ENCODE assay signal across 25 cellular contexts in genomic region chr2:24875901-24876300, GRCh38.
"Had no signal": no experiment of that assay in that cellular context is flagged by ENCODE, and none has a peak within 500 bp of the region (broad histone marks: within the 10 kb centered on the region; RNA-seq: fewer than 3 reads in every experiment).

No MANE protein-coding gene starts in this region.

- H3K9me3 Mint-ChIP-seq: naive thymus-derived CD4-positive, alpha-beta T cell; natural killer cell treated with Interleukin-12 subunit alpha and Interleukin-12 subunit beta and Interleukin-15 and Interleukin-18, amount 100 ng/mL, for 72 hours; stimulated activated naive B cell treated with anti-CD40 and anti-IgM and Interleukin-4, amounts not matched to agents 10 μg/mL and 1 μg/mL and 100 μg/mL, for 72 hours had no signal

- DNase-seq: islet precursor cell; left ventricle myocardium inferior; mesendoderm; midbrain; mucosa of descending colon; naive thymus-derived CD4-positive, alpha-beta T cell; ovary; stimulated activated CD4-positive, alpha-beta T cell treated with anti-CD3 and anti-CD28 coated beads, Interleukin-12 subunit alpha, Interleukin-12 subunit beta, amount 100 ng/mL, for 4 hours; stimulated activated CD4-positive, alpha-beta T cell treated with anti-CD3 and anti-CD28 coated beads, Interleukin-15, amount 100 ng/mL, for 24 hours; stimulated activated CD4-positive, alpha-beta T cell treated with anti-CD3 and anti-CD28 coated beads, Interleukin-2, amount 100 ng/mL, for 24 hours; stimulated activated CD4-positive, alpha-beta T cell treated with anti-CD3 and anti-CD28 coated beads, Interleukin-4, amount 100 ng/mL, for 1 hour; stimulated activated naive B cell treated with anti-CD40 and anti-IgM and Interleukin-4, amounts not matched to agents 10 μg/mL and 1 μg/mL and 100 μg/mL, for 72 hours; stimulated activated naive CD8-positive, alpha-beta T cell treated with anti-CD3 and anti-CD28 coated beads, Interleukin-15, Interleukin-2, amounts not matched to agents 100 U/mL and 50 U/mL, for 24 hours; stomach; testis; thyroid gland; trophoblast cell; upper lobe of right lung had no signal

- H3K27ac Mint-ChIP-seq: naive thymus-derived CD4-positive, alpha-beta T cell; natural killer cell treated with Interleukin-12 subunit alpha and Interleukin-12 subunit beta and Interleukin-15 and Interleukin-18, amount 100 ng/mL, for 72 hours; progenitor cell of endocrine pancreas; stimulated activated naive B cell treated with anti-CD40 and anti-IgM and Interleukin-4, amounts not matched to agents 10 μg/mL and 1 μg/mL and 100 μg/mL, for 72 hours had no signal

- H3K27ac ChIP-seq: hepatocyte, left ventricle myocardium inferior, ovary, upper lobe of right lung had no signal

- H3K4me3 Mint-ChIP-seq: naive thymus-derived CD4-positive, alpha-beta T cell; natural killer cell treated with Interleukin-12 subunit alpha and Interleukin-12 subunit beta and Interleukin-15 and Interleukin-18, amount 100 ng/mL, for 72 hours; stimulated activated naive B cell treated with anti-CD40 and anti-IgM and Interleukin-4, amounts not matched to agents 10 μg/mL and 1 μg/mL and 100 μg/mL, for 72 hours had no signal

- H3K27me3 Mint-ChIP-seq: naive thymus-derived CD4-positive, alpha-beta T cell; natural killer cell treated with Interleukin-12 subunit alpha and Interleukin-12 subunit beta and Interleukin-15 and Interleukin-18, amount 100 ng/mL, for 72 hours; progenitor cell of endocrine pancreas; stimulated activated naive B cell treated with anti-CD40 and anti-IgM and Interleukin-4, amounts not matched to agents 10 μg/mL and 1 μg/mL and 100 μg/mL, for 72 hours had no signal

- H3K9me3 ChIP-seq: left ventricle myocardium inferior, mucosa of descending colon, ovary, right atrium auricular region, stomach, testis, thyroid gland, upper lobe of right lung had no signal

- H3K27me3 ChIP-seq: hepatocyte, ovary, right atrium auricular region, stomach, testis, thyroid gland, upper lobe of right lung had no signal

- H3K36me3 ChIP-seq: left ventricle myocardium inferior, ovary, right atrium auricular region, stomach, thyroid gland, upper lobe of right lung had no signal

- H3K36me3 Mint-ChIP-seq: natural killer cell treated with Interleukin-12 subunit alpha and Interleukin-12 subunit beta and Interleukin-15 and Interleukin-18, amount 100 ng/mL, for 72 hours had no signal

- H3K4me3 ChIP-seq: hepatocyte, left ventricle myocardium inferior, lung, mucosa of descending colon, ovary, right atrium auricular region, skin epidermis, stomach, testis, thyroid gland, upper lobe of right lung had no signal

- ATAC-seq: mucosa of descending colon; naive thymus-derived CD4-positive, alpha-beta T cell; natural killer cell treated with Interleukin-12 subunit alpha and Interleukin-12 subunit beta and Interleukin-15 and Interleukin-18, amount 100 ng/mL, for 72 hours; sciatic nerve; stimulated activated naive B cell treated with anti-CD40 and anti-IgM and Interleukin-4, amounts not matched to agents 10 μg/mL and 1 μg/mL and 100 μg/mL, for 72 hours; stimulated activated naive CD8-positive, alpha-beta T cell treated with anti-CD3 and anti-CD28 coated beads, Interleukin-15, Interleukin-2, amounts not matched to agents 100 U/mL and 50 U/mL, for 24 hours; upper lobe of right lung had no signal
